Comparison of ENCODE assay signal across 30 cellular contexts in the genomic region with DNA sequence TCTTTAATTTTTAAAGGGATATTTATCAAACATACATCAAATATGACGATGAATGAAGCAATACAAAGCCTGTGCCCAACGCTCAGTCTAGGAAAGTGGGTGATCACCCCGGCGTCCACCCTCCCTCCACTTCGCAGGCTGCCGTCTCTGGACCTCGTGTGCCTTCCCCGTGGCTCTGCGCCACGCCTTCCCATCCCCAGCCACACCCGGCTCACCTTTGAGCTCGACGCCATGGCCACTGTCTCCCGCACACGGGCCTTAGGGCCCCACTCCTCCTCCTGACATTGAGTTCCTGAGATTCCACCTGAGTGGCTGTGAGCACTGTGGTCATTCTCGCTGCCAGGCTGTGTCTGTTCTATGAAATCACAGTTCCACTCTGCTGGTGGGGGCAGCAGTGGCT. TPM values are rescaled to one million over a fixed set of nuclear protein-coding genes. Genes with fewer than 3 reads are reported as not detected.
"Had no signal": no experiment of that assay in that cellular context is flagged by ENCODE, and none has a peak within 500 bp of the region (broad histone marks: within the 10 kb centered on the region; RNA-seq: fewer than 3 reads in every experiment).

No MANE protein-coding gene starts in this region.

- H3K27ac Mint-ChIP-seq: naive thymus-derived CD4-positive, alpha-beta T cell; natural killer cell; nephron progenitor cell; stimulated activated effector memory CD8-positive, alpha-beta T cell treated with anti-CD3 and anti-CD28 coated beads, Interleukin-12 subunit alpha, Interleukin-12 subunit beta, amount 100 ng/mL, for 72 hours; stimulated activated naive B cell treated with anti-CD40 and anti-IgM and Interleukin-4, amounts not matched to agents 10 μg/mL and 1 μg/mL and 100 μg/mL, for 72 hours; stimulated activated naive CD8-positive, alpha-beta T cell treated with anti-CD3 and anti-CD28 coated beads, Interleukin-15, Interleukin-2, amounts not matched to agents 100 ng/mL and 50 ng/mL, for 24 hours; type B pancreatic cell had no signal

- ATAC-seq: naive thymus-derived CD4-positive, alpha-beta T cell; natural killer cell; pancreas; sciatic nerve; stimulated activated effector memory CD8-positive, alpha-beta T cell treated with anti-CD3 and anti-CD28 coated beads, Interleukin-12 subunit alpha, Interleukin-12 subunit beta, amount 100 ng/mL, for 72 hours; stimulated activated naive B cell treated with anti-CD40 and anti-IgM and Interleukin-4, amounts not matched to agents 10 μg/mL and 1 μg/mL and 100 μg/mL, for 72 hours; upper lobe of right lung had no signal

- H3K27me3 ChIP-seq: right atrium auricular region had no signal

- H3K4me1 ChIP-seq: pancreas, prostate gland, right atrium auricular region, upper lobe of right lung, uterus had no signal

- H3K9me3 ChIP-seq: neutrophil, pancreas, prostate gland, right atrium auricular region, stomach, thoracic aorta, tibial artery, transverse colon, upper lobe of right lung, uterus had no signal

- H3K36me3 ChIP-seq: neutrophil, pancreas, prostate gland, right atrium auricular region, stomach, thoracic aorta, tibial artery, transverse colon, upper lobe of right lung, uterus had no signal

- FAIRE-seq: pancreas had no signal

- H3K9me3 Mint-ChIP-seq: natural killer cell; nephron progenitor cell; neural crest cell; stimulated activated effector memory CD8-positive, alpha-beta T cell treated with anti-CD3 and anti-CD28 coated beads, Interleukin-12 subunit alpha, Interleukin-12 subunit beta, amount 100 ng/mL, for 72 hours; stimulated activated naive B cell treated with anti-CD40 and anti-IgM and Interleukin-4, amounts not matched to agents 10 μg/mL and 1 μg/mL and 100 μg/mL, for 72 hours; stimulated activated naive CD8-positive, alpha-beta T cell treated with anti-CD3 and anti-CD28 coated beads, Interleukin-15, Interleukin-2, amounts not matched to agents 100 ng/mL and 50 ng/mL, for 24 hours; type B pancreatic cell had no signal

- H3K4me1 Mint-ChIP-seq: natural killer cell had no signal

- H3K36me3 Mint-ChIP-seq: naive thymus-derived CD4-positive, alpha-beta T cell; natural killer cell; stimulated activated effector memory CD8-positive, alpha-beta T cell treated with anti-CD3 and anti-CD28 coated beads, Interleukin-12 subunit alpha, Interleukin-12 subunit beta, amount 100 ng/mL, for 72 hours; stimulated activated naive B cell treated with anti-CD40 and anti-IgM and Interleukin-4, amounts not matched to agents 10 μg/mL and 1 μg/mL and 100 μg/mL, for 72 hours; type B pancreatic cell had no signal

- H3K27ac ChIP-seq: neutrophil, pancreas, prostate gland, right atrium auricular region, skin epidermis, thoracic aorta, tibial artery, upper lobe of right lung, uterus had no signal

- H3K4me3 Mint-ChIP-seq: naive thymus-derived CD4-positive, alpha-beta T cell; natural killer cell; nephron progenitor cell; neural crest cell; stimulated activated effector memory CD8-positive, alpha-beta T cell treated with anti-CD3 and anti-CD28 coated beads, Interleukin-12 subunit alpha, Interleukin-12 subunit beta, amount 100 ng/mL, for 72 hours; stimulated activated naive B cell treated with anti-CD40 and anti-IgM and Interleukin-4, amounts not matched to agents 10 μg/mL and 1 μg/mL and 100 μg/mL, for 72 hours; stimulated activated naive CD8-positive, alpha-beta T cell treated with anti-CD3 and anti-CD28 coated beads, Interleukin-15, Interleukin-2, amounts not matched to agents 100 ng/mL and 50 ng/mL, for 24 hours; type B pancreatic cell had no signal

- H3K4me3 ChIP-seq: pancreas, prostate gland, right atrium auricular region, skin epidermis, stomach, thoracic aorta, tibial artery, transverse colon, upper lobe of right lung, uterus had no signal

- DNase-seq: naive thymus-derived CD4-positive, alpha-beta T cell; natural killer cell; nephron progenitor cell; nucleus accumbens; retina; stimulated activated CD4-positive, alpha-beta T cell treated with anti-CD3 and anti-CD28 coated beads, Interleukin-15, amount 100 ng/mL, for 24 hours; stimulated activated CD4-positive, alpha-beta T cell treated with anti-CD3 and anti-CD28 coated beads, Interleukin-2, amount 100 ng/mL, for 24 hours; stimulated activated CD4-positive, alpha-beta T cell treated with anti-CD3 and anti-CD28 coated beads, Interleukin-2, amount 100 ng/mL, for 48 hours; stimulated activated CD4-positive, alpha-beta T cell treated with anti-CD3 and anti-CD28 coated beads, Interleukin-4, amount 100 ng/mL, for 24 hours; stimulated activated naive B cell treated with anti-CD40 and anti-IgM and Interleukin-4, amounts not matched to agents 10 μg/mL and 1 μg/mL and 100 μg/mL, for 72 hours; stimulated activated naive CD4-positive, alpha-beta T cell treated with Interleukin-2 at 50 U/mL for 16 hours; stomach; tibial artery; transverse colon; upper lobe of right lung; uterus had no signal

RNA-seq across cellular contexts. Expression of gene GALNT9, which starts 56.7 kb away (rescaled TPM):
- total RNA-seq: naive thymus-derived CD4-positive, alpha-beta T cell; natural killer cell; osteocyte; posterior vena cava; sciatic nerve; subcutaneous adipose tissue had no signal
- polyA plus RNA-seq: naive thymus-derived CD4-positive, alpha-beta T cell had no signal
